In the genomic region with DNA sequence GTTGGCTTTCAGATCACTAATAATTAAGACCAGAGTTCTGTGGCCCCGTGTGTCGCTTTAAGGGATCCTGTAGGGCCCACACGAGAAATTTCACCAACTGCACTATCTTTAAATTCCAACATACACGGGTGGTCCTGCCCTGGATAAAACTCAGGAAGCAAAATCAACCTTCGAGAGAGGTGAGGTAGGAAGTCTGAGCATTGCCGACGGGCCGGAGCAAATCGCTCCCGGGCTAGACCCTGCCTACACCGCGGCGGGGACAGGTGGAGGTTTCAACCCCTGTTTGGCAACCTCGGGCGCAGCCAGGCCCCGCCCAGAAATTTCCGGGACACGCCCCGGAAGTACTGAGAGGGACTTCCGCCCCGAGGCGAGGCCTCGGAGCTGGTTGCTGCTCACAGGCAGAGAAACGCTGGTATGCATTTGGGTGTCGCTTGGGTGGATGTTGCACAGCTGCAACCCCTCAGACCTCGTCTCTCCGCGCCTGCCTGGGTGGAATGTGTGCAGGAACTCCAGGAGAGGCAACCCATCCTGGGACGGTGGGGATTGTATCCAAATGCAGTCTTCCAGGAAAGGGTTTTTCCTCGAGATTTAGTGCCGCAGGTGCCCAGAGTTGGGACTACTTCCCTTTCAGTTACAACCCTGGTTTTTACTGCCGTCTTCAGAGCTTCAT, we compare ENCODE assay signal across 8 cellular contexts. TPM values are rescaled to one million over a fixed set of nuclear protein-coding genes. Genes with fewer than 3 reads are reported as not detected.
DNase-seq lines count a peak whose midpoint lies in the region; ATAC-seq and TF ChIP-seq lines count a peak whose summit lies in the region.

No MANE protein-coding gene starts in this region.

- peaks cover 51% of the 10 kb centered on the region for H3K36me3 Mint-ChIP-seq in activated CD8-positive, alpha-beta T cell treated with anti-CD3 and anti-CD28 coated beads, Interleukin-2, amount 10 ng/mL, durations not matched to agents 7 days and 5 days (ENCODE audit: low read depth)

- no peak overlapping the region for H3K27ac ChIP-seq in effector memory CD4-positive, alpha-beta T cell (ENCODE audit: insufficient read depth, low read length, poor library complexity, severe bottlenecking)
- no peak overlapping the region for H3K27ac ChIP-seq in mesenchymal stem cell (ENCODE audit: low read length, poor library complexity, severe bottlenecking)

- POLR2A ChIA-PET in activated CD8-positive, alpha-beta T cell treated with anti-CD3 and anti-CD28 coated beads, Interleukin-2, amount 10 ng/mL, durations not matched to agents 7 days and 5 days (lab: Charles Lee), result interaction anchor here (0.7 to 0.8 kb wide), 2 partner anchors 25 to 105 kb away, joined by 3 read pairs; a partner anchor contains a TSS

- WGBS in mesenchymal stem cell, result 13% methylated on average over 29 of the region's 32 CpGs

- H3K9ac ChIP-seq in mesenchymal stem cell (ENCODE audit: low read length), result peak overlapping the region; percentile 79

- H3K79me1 ChIP-seq in mesenchymal stem cell (replicated peaks; ENCODE audit: low read length, poor library complexity, severe bottlenecking), result no peaks in the 10 kb centered on the region

- DNase-seq in NCI-H69 (lab: John Stamatoyannopoulos, UW) (peak; percentile 94), mesenchymal stem cell (peak; percentile 51), mesenteric fat pad (ENCODE audit: low spot score) (no peak)
- DNase-seq in activated CD8-positive, alpha-beta T cell treated with anti-CD3 and anti-CD28 coated beads, Interleukin-2, amount 10 ng/mL, durations not matched to agents 7 days and 5 days, result peak; percentile 86
- DNase-seq in effector memory CD4-positive, alpha-beta T cell, result peak; percentile 61 to 66 (median 66)
- peak; percentile 68 for DNase-seq in stimulated activated CD8-positive, alpha-beta memory T cell treated with anti-CD3 and anti-CD28 coated beads, Interleukin-12 subunit alpha, Interleukin-12 subunit beta, amount 100 ng/mL, for 4 hours (ENCODE audit: low read depth)

- TF ChIP-seq POLR2A in GM18505 (IDR thresholded peaks at IDR 0.05; ENCODE audit: borderline replicate concordance, extremely low read depth, insufficient read depth, insufficient read length), result peak; percentile 89

- no peaks in the 10 kb centered on the region for H3K27me3 Mint-ChIP-seq in activated CD8-positive, alpha-beta T cell treated with anti-CD3 and anti-CD28 coated beads, Interleukin-2, amount 10 ng/mL, durations not matched to agents 7 days and 5 days (ENCODE audit: low read depth)

- H2BK120ac ChIP-seq in mesenchymal stem cell (ENCODE audit: low read depth, low read length), result no peak overlapping the region

- H3K4ac ChIP-seq in mesenchymal stem cell (ENCODE audit: low read depth in 1 of 2, low read length in 2 of 2), result peak overlapping the region in 1 of 2 experiments; percentile 9

- peak overlapping the region; percentile 69 for H3K4me3 Mint-ChIP-seq in activated CD8-positive, alpha-beta T cell treated with anti-CD3 and anti-CD28 coated beads, Interleukin-2, amount 10 ng/mL, durations not matched to agents 7 days and 5 days

- H2BK15ac ChIP-seq in mesenchymal stem cell (ENCODE audit: low read depth, poor library complexity, severe bottlenecking), result no peak overlapping the region

- H3K23ac ChIP-seq in mesenchymal stem cell (ENCODE audit: low read length in 2 of 2), result no peak overlapping the region

- no peaks in the 10 kb centered on the region for H3K27me3 ChIP-seq in effector memory CD4-positive, alpha-beta T cell (replicated peaks; ENCODE audit: control insufficient read depth, insufficient read depth, low read length, poor library complexity, severe bottlenecking)
- no peaks in the 10 kb centered on the region for H3K27me3 ChIP-seq in mesenchymal stem cell (ENCODE audit: control insufficient read depth in 1 of 2, insufficient read depth in 1 of 2, low read length in 2 of 2)

- no peak overlapping the region for H2BK12ac ChIP-seq in mesenchymal stem cell (ENCODE audit: low read length in 2 of 2)

- H3K27ac Mint-ChIP-seq in activated CD8-positive, alpha-beta T cell treated with anti-CD3 and anti-CD28 coated beads, Interleukin-2, amount 10 ng/mL, durations not matched to agents 7 days and 5 days, result peak overlapping the region; percentile 21

- peak overlapping the region; percentile 97 for H4K8ac ChIP-seq in mesenchymal stem cell (ENCODE audit: low read length)

- H3K4me1 Mint-ChIP-seq in activated CD8-positive, alpha-beta T cell treated with anti-CD3 and anti-CD28 coated beads, Interleukin-2, amount 10 ng/mL, durations not matched to agents 7 days and 5 days (ENCODE audit: low read depth), result peaks cover 16% of the 10 kb centered on the region

- peak overlapping the region; percentile 76 for H3K4me2 ChIP-seq in mesenchymal stem cell (ENCODE audit: low read length, poor library complexity, severe bottlenecking)

- peak overlapping the region; percentile 48 for H2AFZ ChIP-seq in mesenchymal stem cell (ENCODE audit: low read depth, low read length)

- peak overlapping the region; percentile 41 for H3K4me3 ChIP-seq in effector memory CD4-positive, alpha-beta T cell (ENCODE audit: insufficient read depth, low read depth, low read length, poor library complexity, severe bottlenecking)
- H3K4me3 ChIP-seq in mesenchymal stem cell (ENCODE audit: insufficient read depth in 1 of 2, low read depth in 1 of 2, low read length in 2 of 2), result peak overlapping the region; percentile 49 to 84

- H3K9me3 Mint-ChIP-seq in activated CD8-positive, alpha-beta T cell treated with anti-CD3 and anti-CD28 coated beads, Interleukin-2, amount 10 ng/mL, durations not matched to agents 7 days and 5 days (ENCODE audit: insufficient read depth), result peaks cover 18% of the 10 kb centered on the region

- H2BK5ac ChIP-seq in mesenchymal stem cell (ENCODE audit: low read depth, low read length, poor library complexity, severe bottlenecking), result no peak overlapping the region

- no peak overlapping the region for H2AK5ac ChIP-seq in mesenchymal stem cell (ENCODE audit: low read length, severe bottlenecking)

- peaks cover 4% of the 10 kb centered on the region for H3K4me1 ChIP-seq in effector memory CD4-positive, alpha-beta T cell (ENCODE audit: control insufficient read depth, insufficient read depth, low read length, poor library complexity, severe bottlenecking)
- peaks cover 1% of the 10 kb centered on the region for H3K4me1 ChIP-seq in mesenchymal stem cell (ENCODE audit: control insufficient read depth, insufficient read depth, low read depth, low read length)

- H4K91ac ChIP-seq in mesenchymal stem cell (ENCODE audit: low read length), result no peak overlapping the region

- no peaks in the 10 kb centered on the region for H3K36me3 ChIP-seq in effector memory CD4-positive, alpha-beta T cell (ENCODE audit: control insufficient read depth, insufficient read depth, low read length)
- peaks cover 0 to 29% of the 10 kb centered on the region in 2 experiments for H3K36me3 ChIP-seq in mesenchymal stem cell (ENCODE audit: control insufficient read depth in 1 of 2, insufficient read depth in 2 of 2, low read depth in 1 of 2, low read length in 2 of 2)

- ATAC-seq in GM18505 (IDR thresholded peaks at IDR 0.05; ENCODE audit: unreplicated experiment), result peak; percentile 92
- ATAC-seq in HG02943 (IDR thresholded peaks at IDR 0.05; ENCODE audit: low read depth, unreplicated experiment), result peak; percentile 89
- ATAC-seq in activated CD8-positive, alpha-beta T cell treated with anti-CD3 and anti-CD28 coated beads, Interleukin-2, amount 10 ng/mL, durations not matched to agents 7 days and 5 days, result peak; percentile 97

- H3K14ac ChIP-seq in mesenchymal stem cell (ENCODE audit: low read length in 2 of 2), result peak overlapping the region in 1 of 2 experiments; percentile 91

- H3K9me3 ChIP-seq in effector memory CD4-positive, alpha-beta T cell (ENCODE audit: control insufficient read depth, low read length), result no peaks in the 10 kb centered on the region
- H3K9me3 ChIP-seq in mesenchymal stem cell (ENCODE audit: control insufficient read depth, low read length), result peaks cover 2% of the 10 kb centered on the region

- peak overlapping the region in 1 of 2 experiments; percentile 76 for H3K18ac ChIP-seq in mesenchymal stem cell (ENCODE audit: low read depth in 1 of 2, low read length in 2 of 2)

- CTCF ChIA-PET in activated CD8-positive, alpha-beta T cell treated with anti-CD3 and anti-CD28 coated beads, Interleukin-2, amount 10 ng/mL, durations not matched to agents 7 days and 5 days (lab: Charles Lee), result interaction anchor here (0.9 to 1.8 kb wide), 3 partner anchors 9 to 194 kb away, joined by 4 to 10 read pairs (median 5); no protein-coding TSS in a partner anchor

RNA-seq across cellular contexts. Expression of a gene that starts 19.9 kb away (rescaled TPM):
- 10 to 100 TPM; 17.6 to 18.7 TPM for total RNA-seq in activated CD8-positive, alpha-beta T cell treated with anti-CD3 and anti-CD28 coated beads, Interleukin-2, amount 10 ng/mL, durations not matched to agents 7 days and 5 days
- 10.1 TPM for polyA plus RNA-seq in mesenchymal stem cell (2013, experiment 1 of 2)
- 9.7 TPM for polyA plus RNA-seq in mesenchymal stem cell (2013, experiment 2 of 2)
- total RNA-seq in mesenteric fat pad, result 15.1 TPM

RNA-seq across cellular contexts. Expression of a gene that starts 37.1 kb away (rescaled TPM):
- total RNA-seq in activated CD8-positive, alpha-beta T cell treated with anti-CD3 and anti-CD28 coated beads, Interleukin-2, amount 10 ng/mL, durations not matched to agents 7 days and 5 days, result 1 to 10 TPM; 2.9 to 4.5 TPM
- 3.1 TPM for polyA plus RNA-seq in mesenchymal stem cell (2013, experiment 1 of 2)
- 2.5 TPM for polyA plus RNA-seq in mesenchymal stem cell (2013, experiment 2 of 2)
- 3.4 TPM for total RNA-seq in mesenteric fat pad
